Comparison of ENCODE assay signal across 19 cellular contexts in genomic region chr7:151693140-151693539, GRCh38.
"Had no signal": no experiment of that assay in that cellular context is flagged by ENCODE, and none has a peak within 500 bp of the region (broad histone marks: within the 10 kb centered on the region; RNA-seq: fewer than 3 reads in every experiment).

No MANE protein-coding gene starts in this region.

- H3K4me3 ChIP-seq: body of pancreas, prostate gland, testis, vagina had no signal

- H3K9me3 ChIP-seq: body of pancreas, prostate gland, testis, vagina had no signal

- DNase-seq: activated CD4-positive, alpha-beta T cell treated with anti-CD3 and anti-CD28 coated beads for 1 hour; activated CD4-positive, alpha-beta T cell treated with anti-CD3 and anti-CD28 coated beads, Interleukin-2, amount 50 U/mL, for 1 hour; activated CD8-positive, alpha-beta T cell treated with anti-CD3 and anti-CD28 coated beads, Interleukin-2, amount 10 ng/mL, durations not matched to agents 7 days and 5 days; activated gamma-delta T cell treated with Interleukin-2 at 50 U/mL for 16 hours; anterior cingulate cortex; body of pancreas; caudate nucleus; dermis blood vessel endothelial cell; effector memory CD4-positive, alpha-beta T cell; foreskin melanocyte; hippocampal formation; naive thymus-derived CD4-positive, alpha-beta T cell; stimulated activated CD4-positive, alpha-beta T cell treated with anti-CD3 and anti-CD28 coated beads, Interleukin-1b, Interleukin-23, amount 100 ng/mL, for 48 hours; T-helper 1 cell; testis; WERI-Rb-1 had no signal

- H3K27me3 ChIP-seq: body of pancreas, testis, vagina had no signal

- H3K36me3 ChIP-seq: prostate gland, vagina, WERI-Rb-1 had no signal

- H3K27ac ChIP-seq: body of pancreas, testis, vagina, WERI-Rb-1 had no signal

- H3K4me1 ChIP-seq: testis had no signal

- ATAC-seq: activated CD8-positive, alpha-beta T cell treated with anti-CD3 and anti-CD28 coated beads, Interleukin-2, amount 10 ng/mL, durations not matched to agents 7 days and 5 days; body of pancreas; naive thymus-derived CD4-positive, alpha-beta T cell; stimulated activated memory B cell treated with anti-CD40 and anti-IgM and Interleukin-4, amounts not matched to agents 10 μg/mL and 1 μg/mL and 100 μg/mL, for 72 hours had no signal
